Comparison of ENCODE assay signal across 8 cellular contexts in the genomic region with DNA sequence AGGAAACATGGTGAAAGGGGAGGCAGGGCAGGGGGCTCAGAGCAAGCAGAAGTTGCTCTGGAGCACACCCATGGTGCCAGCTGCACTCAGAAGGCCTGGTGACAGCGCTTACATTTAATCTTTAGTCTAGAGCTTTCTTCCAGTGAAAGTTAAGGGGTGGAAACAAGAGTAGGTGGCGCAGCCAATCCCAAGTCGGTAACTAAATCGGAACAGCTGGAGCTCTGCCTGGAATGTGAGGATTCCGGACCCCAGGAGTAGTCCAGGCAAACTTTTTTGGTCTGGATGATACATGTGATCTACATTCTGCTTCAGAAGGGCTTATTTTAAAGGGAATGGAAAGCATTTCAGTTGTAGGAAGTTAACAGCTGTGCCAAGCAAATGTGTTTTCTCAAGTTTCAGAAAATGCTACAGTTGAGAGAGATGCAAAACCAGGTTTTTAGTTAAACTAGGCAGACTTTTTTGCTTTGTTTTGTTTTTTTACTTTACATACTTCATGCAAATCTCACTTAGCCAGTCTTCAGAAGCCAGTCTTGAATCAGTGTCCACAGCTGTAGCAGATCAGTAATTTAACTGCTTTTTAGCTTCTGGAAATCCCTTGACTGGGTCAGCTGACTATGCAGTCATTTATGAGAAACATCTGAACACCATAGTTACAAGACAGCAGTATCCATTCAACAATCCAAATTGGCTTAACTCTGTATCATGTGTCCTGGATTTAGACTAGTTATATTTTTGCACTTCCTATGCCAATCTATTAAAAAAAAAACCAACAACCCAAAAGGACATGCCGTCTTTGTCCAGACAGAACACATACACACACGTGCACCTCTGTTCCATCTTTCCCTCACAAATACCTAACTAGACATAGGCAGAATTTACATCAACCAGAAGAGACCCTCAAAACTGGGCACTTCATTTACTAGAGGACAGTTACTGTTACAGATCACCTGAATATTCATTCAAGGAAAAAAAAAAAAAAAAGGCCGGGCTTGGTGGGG. TPM values are rescaled to one million over a fixed set of nuclear protein-coding genes. Genes with fewer than 3 reads are reported as not detected.
DNase-seq lines count a peak whose midpoint lies in the region; ATAC-seq and TF ChIP-seq lines count a peak whose summit lies in the region.

No MANE protein-coding gene starts in this region.

- ATAC-seq in GM21723 (IDR thresholded peaks at IDR 0.05; ENCODE audit: unreplicated experiment) (peak; percentile 78), naive B cell (ENCODE audit: low read depth in 2 of 2) (peak; percentile 82 to 92)

- no peaks in the 10 kb centered on the region for H3K27me3 Mint-ChIP-seq in naive B cell
- no peaks in the 10 kb centered on the region for H3K27me3 Mint-ChIP-seq in immature natural killer cell (ENCODE audit: low read depth in 3 of 3)

- H3K9me3 Mint-ChIP-seq in naive B cell, result no peaks in the 10 kb centered on the region
- H3K9me3 Mint-ChIP-seq in immature natural killer cell, result no peaks in the 10 kb centered on the region

- H3K4me3 ChIP-seq in NT2/D1 (ENCODE audit: insufficient read length, low read depth) (no peak overlapping the region), fibroblast of mammary gland (ENCODE audit: control insufficient read depth, low read depth, low read length) (peak overlapping the region; percentile 34)

- H3K27me3 ChIP-seq in NT2/D1 (ENCODE audit: insufficient read depth, insufficient read length), result no peaks in the 10 kb centered on the region

- H3K9ac ChIP-seq in NT2/D1 (ENCODE audit: insufficient read length, low read depth), result no peak overlapping the region

- H3K4me1 ChIP-seq in NT2/D1 (ENCODE audit: insufficient read depth, insufficient read length), result no peaks in the 10 kb centered on the region

- H3K27ac Mint-ChIP-seq in naive B cell, result peak overlapping the region; percentile 82 to 98 (median 90)
- H3K27ac Mint-ChIP-seq in immature natural killer cell, result peak overlapping the region in 2 of 6 donors; percentile 5 to 21

- H3K4me3 Mint-ChIP-seq in naive B cell (peak overlapping the region in 4 of 8 donors; percentile 22 to 41 (median 32)), immature natural killer cell (no peak overlapping the region)

- H3K9me3 ChIP-seq in NT2/D1 (ENCODE audit: insufficient read depth, low read length), result no peaks in the 10 kb centered on the region

- H3K4me1 Mint-ChIP-seq in naive B cell, result peaks cover 15 to 24% (median 21%) of the 10 kb centered on the region in 3 donors
- H3K4me1 Mint-ChIP-seq in immature natural killer cell, result peaks cover 4 to 13% of the 10 kb centered on the region in 2 donors

- DNase-seq in DMS 273 treated with DMSO at 0.1 percent for 48 hours (lab: John Stamatoyannopoulos, UW) (peak; percentile 62), NT2/D1 (ENCODE audit: low read depth, low spot score) (peak; percentile 76), fibroblast of mammary gland (ENCODE audit: low read depth) (peak; percentile 95), naive B cell (peak; percentile 6), SHP77 treated with DMSO at 0.1 percent for 48 hours (lab: John Stamatoyannopoulos, UW) (no peak), immature natural killer cell (no peak)
- DNase-seq in stimulated activated CD4-positive, alpha-beta T cell treated with anti-CD3 and anti-CD28 coated beads, Interleukin-4, amount 100 ng/mL, for 4 hours, result no peak

- TF ChIP-seq CTCF in fibroblast of mammary gland (conservative IDR thresholded peaks at IDR 0.05; ENCODE audit: control insufficient read depth, insufficient read depth, low read depth, low read length), result no peak

- peaks cover 2% of the 10 kb centered on the region for H3K36me3 ChIP-seq in NT2/D1 (ENCODE audit: insufficient read depth, insufficient read length, low read length)

- H3K36me3 Mint-ChIP-seq in naive B cell, result peaks cover 0 to 7% of the 10 kb centered on the region in 2 donors
- H3K36me3 Mint-ChIP-seq in immature natural killer cell, result peaks cover 0 to 11% (median 0%) of the 10 kb centered on the region in 3 donors

RNA-seq across cellular contexts. Expression of a gene that starts 33.2 kb away (rescaled TPM):
- 10 to 100 TPM; 24.1 to 87.1 (median 52.0) TPM for polyA plus RNA-seq in naive B cell (ENCODE audit: low read depth in 6 of 6)
- polyA plus RNA-seq in immature natural killer cell, result 10 to 100 TPM; 20.3 to 65.5 (median 21.7) TPM

RNA-seq across cellular contexts. Expression of a gene that starts 37.7 kb away (rescaled TPM):
- polyA plus RNA-seq in naive B cell (ENCODE audit: low read depth in 6 of 6) (100 to 1,000 TPM; 156 to 209 (median 175) TPM), immature natural killer cell (10 to 100 TPM; 79.2 to 95.4 (median 85.8) TPM)

Comparison
In these comparisons a context has a peak if more than half of its experiments do, and no peak if none do; other contexts are left out.
1. DNase-seq: peak in DMS 273 treated with DMSO at 0.1 percent for 48 hours (single experiment), NT2/D1 (single experiment), fibroblast of mammary gland (single experiment) and naive B cell (single experiment); none in SHP77 treated with DMSO at 0.1 percent for 48 hours (single experiment), immature natural killer cell (0 of 3) and stimulated activated CD4-positive, alpha-beta T cell treated with anti-CD3 and anti-CD28 coated beads, Interleukin-4, amount 100 ng/mL, for 4 hours (0 of 2).